9 cellular contexts compared by ENCODE assay signal in the genomic region with DNA sequence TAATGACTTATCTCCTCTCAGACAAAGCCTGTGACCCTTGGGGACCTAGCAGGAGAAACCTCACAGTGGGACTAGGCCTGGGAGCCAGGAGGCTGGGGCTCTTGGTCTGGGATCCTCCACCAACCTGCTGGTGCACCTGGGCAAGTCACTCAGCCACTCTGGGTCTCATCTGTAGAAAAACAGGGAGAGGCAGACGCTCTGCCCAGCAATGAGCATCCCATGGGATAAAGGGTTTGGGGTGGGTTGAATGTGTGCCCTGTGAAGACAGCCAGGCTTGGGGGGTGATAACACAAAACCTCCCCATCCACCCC.
DNase-seq lines count a peak whose midpoint lies in the region; TF ChIP-seq lines count a peak whose summit lies in the region.
"Had no signal": no experiment of that assay in that cellular context is flagged by ENCODE, and none has a peak within 500 bp of the region (broad histone marks: within the 10 kb centered on the region; RNA-seq: fewer than 3 reads in every experiment).

No MANE protein-coding gene starts in this region.

- no peak for TF ChIP-seq CTCF in RWPE1 (conservative IDR thresholded peaks at IDR 0.05; ENCODE audit: low read depth)
- no peak for TF ChIP-seq CTCF in esophagus muscularis mucosa (IDR thresholded peaks at IDR 0.05)
- TF ChIP-seq CTCF in prostate gland (IDR thresholded peaks at IDR 0.05) = no peak
- no peak for TF ChIP-seq CTCF in progenitor cell of endocrine pancreas (IDR thresholded peaks at IDR 0.05; ENCODE audit: unreplicated experiment)

- H3K27ac Mint-ChIP-seq in CD8-positive, alpha-beta memory T cell = peak overlapping the region in 5 of 8 donors; percentile 26 to 84 (median 72)
- H3K27ac Mint-ChIP-seq in progenitor cell of endocrine pancreas = no peak overlapping the region

- DNase-seq in CD8-positive, alpha-beta memory T cell = no peak
- no peak for DNase-seq in RWPE1 (ENCODE audit: low spot score)
- DNase-seq in esophagus muscularis mucosa (ENCODE audit: extremely low spot score) = no peak
- DNase-seq in prostate gland (ENCODE audit: low spot score) = no peak
- no peak for DNase-seq in HuH-7.5 (ENCODE audit: low spot score)
- DNase-seq in dermis blood vessel endothelial cell = no peak
- no peak for DNase-seq in progenitor cell of endocrine pancreas (ENCODE audit: low spot score, unreplicated experiment)
- no peak for DNase-seq in NCI-H524 treated with DMSO at 0.1 percent for 48 hours (lab: John Stamatoyannopoulos, UW)
- DNase-seq: NCI-H446 treated with DMSO at 0.1 percent for 48 hours had no signal

- POLR2A ChIA-PET in CD8-positive, alpha-beta memory T cell (lab: Charles Lee) = no interaction called here
- POLR2A ChIA-PET in RWPE1 (lab: Yijun Ruan, JAX; ENCODE audit: low non-redundant PET) = interaction anchor here (0.6 to 1.2 kb wide), 5 partner anchors 45 to 304 kb away, joined by 4 to 8 read pairs (median 7); no protein-coding TSS in a partner anchor

- peak overlapping the region in 4 of 7 donors; percentile 13 to 47 (median 46) for H3K4me3 Mint-ChIP-seq in CD8-positive, alpha-beta memory T cell
- no peak overlapping the region for H3K4me3 Mint-ChIP-seq in progenitor cell of endocrine pancreas (ENCODE audit: low read depth)

- H3K27me3 Mint-ChIP-seq in CD8-positive, alpha-beta memory T cell = no peaks in the 10 kb centered on the region
- no peaks in the 10 kb centered on the region for H3K27me3 Mint-ChIP-seq in progenitor cell of endocrine pancreas

- no peak overlapping the region for H3K4me3 ChIP-seq in CD8-positive, alpha-beta memory T cell (ENCODE audit: low read length)
- H3K4me3 ChIP-seq in esophagus muscularis mucosa (no peak overlapping the region), prostate gland (no peak overlapping the region)

- intact Hi-C loops in esophagus muscularis mucosa (cut with DNase I) (no loop called here), prostate gland (cut with DNase I) (no loop called here)

- H3K36me3 Mint-ChIP-seq in CD8-positive, alpha-beta memory T cell = peaks cover 0 to 2% (median 0%) of the 10 kb centered on the region in 3 donors
- H3K36me3 Mint-ChIP-seq in progenitor cell of endocrine pancreas (ENCODE audit: insufficient read depth) = peaks cover 1% of the 10 kb centered on the region

- peaks cover 32 to 55% (median 34%) of the 10 kb centered on the region in 3 donors for H3K4me1 Mint-ChIP-seq in CD8-positive, alpha-beta memory T cell
- peaks cover 12% of the 10 kb centered on the region for H3K4me1 Mint-ChIP-seq in progenitor cell of endocrine pancreas (ENCODE audit: low read depth)

- 71% methylated on average over 1 of the region's 1 CpG for WGBS in esophagus muscularis mucosa
- WGBS in prostate gland = 82% methylated on average over 1 of the region's 1 CpG

- H3K9me3 Mint-ChIP-seq in CD8-positive, alpha-beta memory T cell = no peaks in the 10 kb centered on the region
- H3K9me3 Mint-ChIP-seq in progenitor cell of endocrine pancreas (ENCODE audit: low read depth) = no peaks in the 10 kb centered on the region

- no peaks in the 10 kb centered on the region for H3K36me3 ChIP-seq in CD8-positive, alpha-beta memory T cell (ENCODE audit: insufficient read depth, low read length)
- H3K36me3 ChIP-seq in esophagus muscularis mucosa = peaks cover 0 to 3% (median 0%) of the 10 kb centered on the region in 4 donors
- no peaks in the 10 kb centered on the region for H3K36me3 ChIP-seq in prostate gland

- no peak for TF ChIP-seq POLR2A in esophagus muscularis mucosa (IDR thresholded peaks at IDR 0.05; ENCODE audit: low read depth)
- no peak for TF ChIP-seq POLR2A in prostate gland (IDR thresholded peaks at IDR 0.05)

- no peaks in the 10 kb centered on the region for H3K9me3 ChIP-seq in CD8-positive, alpha-beta memory T cell (ENCODE audit: low read length)
- no peaks in the 10 kb centered on the region for H3K9me3 ChIP-seq in esophagus muscularis mucosa
- H3K9me3 ChIP-seq in prostate gland = no peaks in the 10 kb centered on the region

- peaks cover 52% of the 10 kb centered on the region for H3K4me1 ChIP-seq in CD8-positive, alpha-beta memory T cell (ENCODE audit: insufficient read depth, low read length)
- H3K4me1 ChIP-seq in esophagus muscularis mucosa (peaks cover 99 to 100% (median 100%) of the 10 kb centered on the region in 4 donors), prostate gland (replicated peaks) (peaks cover 44% of the 10 kb centered on the region)

- TF ChIP-seq EP300 in esophagus muscularis mucosa (IDR thresholded peaks at IDR 0.05) = no peak

- H3K27ac ChIP-seq in CD8-positive, alpha-beta memory T cell (ENCODE audit: low read depth, low read length) = peak overlapping the region; percentile 54
- peak overlapping the region; percentile 99 for H3K27ac ChIP-seq in RWPE1
- H3K27ac ChIP-seq in esophagus muscularis mucosa (replicated peaks in 1 of 4) = peak overlapping the region; percentile 85 to 90 (median 88)
- H3K27ac ChIP-seq in prostate gland = peak overlapping the region; percentile 69 to 71

- H3K27me3 ChIP-seq in CD8-positive, alpha-beta memory T cell (ENCODE audit: insufficient read depth, low read length, poor library complexity, severe bottlenecking) = no peaks in the 10 kb centered on the region
- H3K27me3 ChIP-seq in esophagus muscularis mucosa (no peaks in the 10 kb centered on the region), prostate gland (replicated peaks; ENCODE audit: insufficient read depth) (no peaks in the 10 kb centered on the region)

- CTCF ChIA-PET in CD8-positive, alpha-beta memory T cell (lab: Charles Lee) = no interaction called here
- CTCF ChIA-PET in RWPE1 (lab: Yijun Ruan, JAX) = interaction anchor here (0.6 to 3.3 kb wide), 2 partner anchors 45 to 1004 kb away, joined by 3 to 14 read pairs; no protein-coding TSS in a partner anchor
